Comparison of ENCODE assay signal across 1 cellular context in genomic region chr13:43879323-43880181, GRCh38.
TF ChIP-seq lines count a peak whose summit lies in the region.

Gene CCDC122 (minus strand): TSS chr13:43879740. CDS start chr13:43869376, 10,364 bp downstream.
Gene LACC1 (plus strand): TSS chr13:43879904. CDS start chr13:43880986, 1,082 bp downstream.

TF ChIP-seq in HepG2, 621 proteins besides CTCF, POLR2A, EP300 and RAD21 (continued from another document and continues in another):
- no peak for TF ChIP-seq PRDM10 (CRISPR knock-in tag; IDR thresholded peaks at IDR 0.05; ENCODE audit: low read depth)
- no peak for TF ChIP-seq RORA (CRISPR knock-in tag; IDR thresholded peaks at IDR 0.05)
- no peak for TF ChIP-seq ZXDC (CRISPR knock-in tag; IDR thresholded peaks at IDR 0.05)
- TF ChIP-seq MNT (IDR thresholded peaks at IDR 0.05) = no peak
- TF ChIP-seq, protein P1, sequence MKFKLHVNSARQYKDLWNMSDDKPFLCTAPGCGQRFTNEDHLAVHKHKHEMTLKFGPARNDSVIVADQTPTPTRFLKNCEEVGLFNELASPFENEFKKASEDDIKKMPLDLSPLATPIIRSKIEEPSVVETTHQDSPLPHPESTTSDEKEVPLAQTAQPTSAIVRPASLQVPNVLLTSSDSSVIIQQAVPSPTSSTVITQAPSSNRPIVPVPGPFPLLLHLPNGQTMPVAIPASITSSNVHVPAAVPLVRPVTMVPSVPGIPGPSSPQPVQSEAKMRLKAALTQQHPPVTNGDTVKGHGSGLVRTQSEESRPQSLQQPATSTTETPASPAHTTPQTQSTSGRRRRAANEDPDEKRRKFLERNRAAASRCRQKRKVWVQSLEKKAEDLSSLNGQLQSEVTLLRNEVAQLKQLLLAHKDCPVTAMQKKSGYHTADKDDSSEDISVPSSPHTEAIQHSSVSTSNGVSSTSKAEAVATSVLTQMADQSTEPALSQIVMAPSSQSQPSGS (CRISPR knock-in tag; IDR thresholded peaks at IDR 0.05) = peak; percentile 34; the same call in 1 of the 2 replicates
- TF ChIP-seq TARDBP (CRISPR knock-in tag; IDR thresholded peaks at IDR 0.05) = no peak
- peak; percentile 97 for TF ChIP-seq ZNF687 (CRISPR knock-in tag; IDR thresholded peaks at IDR 0.05)
- peak; percentile 85 for TF ChIP-seq PTBP1 (IDR thresholded peaks at IDR 0.05; ENCODE audit: low read depth, low read length, poor library complexity, severe bottlenecking)
- peak; percentile 83; the same call in 1 of the 2 replicates for TF ChIP-seq NFIB (CRISPR knock-in tag; IDR thresholded peaks at IDR 0.05; ENCODE audit: borderline replicate concordance)
- no peak for TF ChIP-seq HNRNPUL1 (IDR thresholded peaks at IDR 0.05; ENCODE audit: low read depth, low read length)
- peak; percentile 47; the same call in 1 of the 2 replicates for TF ChIP-seq RXRA (CRISPR knock-in tag; IDR thresholded peaks at IDR 0.05)
- TF ChIP-seq, protein P2, sequence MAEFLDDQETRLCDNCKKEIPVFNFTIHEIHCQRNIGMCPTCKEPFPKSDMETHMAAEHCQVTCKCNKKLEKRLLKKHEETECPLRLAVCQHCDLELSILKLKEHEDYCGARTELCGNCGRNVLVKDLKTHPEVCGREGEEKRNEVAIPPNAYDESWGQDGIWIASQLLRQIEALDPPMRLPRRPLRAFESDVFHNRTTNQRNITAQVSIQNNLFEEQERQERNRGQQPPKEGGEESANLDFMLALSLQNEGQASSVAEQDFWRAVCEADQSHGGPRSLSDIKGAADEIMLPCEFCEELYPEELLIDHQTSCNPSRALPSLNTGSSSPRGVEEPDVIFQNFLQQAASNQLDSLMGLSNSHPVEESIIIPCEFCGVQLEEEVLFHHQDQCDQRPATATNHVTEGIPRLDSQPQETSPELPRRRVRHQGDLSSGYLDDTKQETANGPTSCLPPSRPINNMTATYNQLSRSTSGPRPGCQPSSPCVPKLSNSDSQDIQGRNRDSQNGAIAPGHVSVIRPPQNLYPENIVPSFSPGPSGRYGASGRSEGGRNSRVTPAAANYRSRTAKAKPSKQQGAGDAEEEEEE (CRISPR knock-in tag; IDR thresholded peaks at IDR 0.05; ENCODE audit: borderline replicate concordance) = 0 out of 2 replicates have a peak, but pooled peaks have one; percentile 46
- no peak for TF ChIP-seq ZNF549 (CRISPR knock-in tag; IDR thresholded peaks at IDR 0.05)
- TF ChIP-seq ZBTB33 (CRISPR knock-in tag; IDR thresholded peaks at IDR 0.05) = peak; percentile 24; the same call in 1 of the 2 replicates
- TF ChIP-seq ZNF572 (CRISPR knock-in tag; IDR thresholded peaks at IDR 0.05) = peak; percentile 59; the same call in 1 of the 2 replicates
- TF ChIP-seq DBP (CRISPR knock-in tag; IDR thresholded peaks at IDR 0.05; ENCODE audit: not compliant biosample characterization) = no peak
- TF ChIP-seq RARG (CRISPR knock-in tag; IDR thresholded peaks at IDR 0.05; ENCODE audit: low read depth) = no peak
- TF ChIP-seq CC2D1A (CRISPR knock-in tag; IDR thresholded peaks at IDR 0.05) = no peak
- peak; percentile 91 for TF ChIP-seq ZSCAN21 (CRISPR knock-in tag; IDR thresholded peaks at IDR 0.05; ENCODE audit: borderline replicate concordance)
- TF ChIP-seq ZNF501 (CRISPR knock-in tag; IDR thresholded peaks at IDR 0.05) = peak; percentile 80
- no peak for TF ChIP-seq GRHL1 (CRISPR knock-in tag; conservative IDR thresholded peaks at IDR 0.05)
- TF ChIP-seq ZNF569 (CRISPR knock-in tag; IDR thresholded peaks at IDR 0.05; ENCODE audit: borderline replicate concordance) = no peak
- TF ChIP-seq ZNF720 (CRISPR knock-in tag; IDR thresholded peaks at IDR 0.05) = no peak
- TF ChIP-seq CENPT (CRISPR knock-in tag; IDR thresholded peaks at IDR 0.05; ENCODE audit: low read depth) = no peak; the same call in 1 of the 2 replicates
- peak; percentile 85 for TF ChIP-seq IKZF4 (CRISPR knock-in tag; IDR thresholded peaks at IDR 0.05; ENCODE audit: borderline replicate concordance, low read depth, not compliant biosample characterization)
- no peak for TF ChIP-seq TBL1XR1 (IDR thresholded peaks at IDR 0.05; ENCODE audit: borderline replicate concordance, low read length, partially characterized antibody)
- TF ChIP-seq ZNF546 (CRISPR knock-in tag; conservative IDR thresholded peaks at IDR 0.05) = peak; percentile 59; the same call in 1 of the 2 replicates
- peak; percentile 96 for TF ChIP-seq ZNF547 (CRISPR knock-in tag; IDR thresholded peaks at IDR 0.05)
- TF ChIP-seq ZNF567 (CRISPR knock-in tag; IDR thresholded peaks at IDR 0.05; ENCODE audit: borderline replicate concordance) = no peak
- TF ChIP-seq FIP1L1 (IDR thresholded peaks at IDR 0.05; ENCODE audit: borderline replicate concordance, insufficient read depth, low read depth, low read length) = no peak
- 0 out of 2 replicates have a peak, but pooled peaks have one; percentile 37 for TF ChIP-seq ZC3H13 (CRISPR knock-in tag; IDR thresholded peaks at IDR 0.05)
- no peak for TF ChIP-seq FLYWCH1 (CRISPR knock-in tag; IDR thresholded peaks at IDR 0.05)
- no peak; the same call in 1 of the 2 replicates for TF ChIP-seq SIX4 (CRISPR knock-in tag; IDR thresholded peaks at IDR 0.05)
- TF ChIP-seq, protein P3, sequence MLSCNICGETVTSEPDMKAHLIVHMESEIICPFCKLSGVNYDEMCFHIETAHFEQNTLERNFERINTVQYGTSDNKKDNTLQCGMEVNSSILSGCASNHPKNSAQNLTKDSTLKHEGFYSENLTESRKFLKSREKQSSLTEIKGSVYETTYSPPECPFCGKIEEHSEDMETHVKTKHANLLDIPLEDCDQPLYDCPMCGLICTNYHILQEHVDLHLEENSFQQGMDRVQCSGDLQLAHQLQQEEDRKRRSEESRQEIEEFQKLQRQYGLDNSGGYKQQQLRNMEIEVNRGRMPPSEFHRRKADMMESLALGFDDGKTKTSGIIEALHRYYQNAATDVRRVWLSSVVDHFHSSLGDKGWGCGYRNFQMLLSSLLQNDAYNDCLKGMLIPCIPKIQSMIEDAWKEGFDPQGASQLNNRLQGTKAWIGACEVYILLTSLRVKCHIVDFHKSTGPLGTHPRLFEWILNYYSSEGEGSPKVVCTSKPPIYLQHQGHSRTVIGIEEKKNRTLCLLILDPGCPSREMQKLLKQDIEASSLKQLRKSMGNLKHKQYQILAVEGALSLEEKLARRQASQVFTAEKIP (CRISPR knock-in tag; IDR thresholded peaks at IDR 0.05; ENCODE audit: borderline replicate concordance) = no peak
